13 cellular contexts compared by ENCODE assay signal in genomic region chr1:174222166-174222949, GRCh38.
A peak's percentile ranks its signal among the peaks of the same experiment; 100 is the strongest.
DNase-seq lines count a peak whose midpoint lies in the region; ATAC-seq and TF ChIP-seq lines count a peak whose summit lies in the region.
"Had no signal": no experiment of that assay in that cellular context is flagged by ENCODE, and none has a peak within 500 bp of the region (broad histone marks: within the 10 kb centered on the region; RNA-seq: fewer than 3 reads in every experiment).

No MANE protein-coding gene starts in this region.

- no peak overlapping the region for H3K4me3 ChIP-seq in adipocyte (ENCODE audit: low read length)
- no peak overlapping the region for H3K4me3 ChIP-seq in lower leg skin (ENCODE audit: low read depth, poor library complexity, severe bottlenecking)

- H3K9ac ChIP-seq in adipocyte (ENCODE audit: low read length), result no peak overlapping the region

- peak; percentile 98 for ATAC-seq in foreskin keratinocyte

- TF ChIP-seq POLR2A in lower leg skin (IDR thresholded peaks at IDR 0.05), result no peak

- H3K4me1 ChIP-seq in adipocyte (ENCODE audit: control insufficient read depth, insufficient read depth, low read length), result peaks cover 8% of the 10 kb centered on the region
- H3K4me1 ChIP-seq in foreskin keratinocyte, result no peaks in the 10 kb centered on the region

- peaks cover 4% of the 10 kb centered on the region for H3K9me3 ChIP-seq in adipocyte (ENCODE audit: control insufficient read depth, low read length)
- H3K9me3 ChIP-seq: neutrophil had no signal

- intact Hi-C loops in lower leg skin (cut with DNase I; ENCODE audit: low total_unique reads), result no loop called here

- DNase-seq in AG08395 (ENCODE audit: low spot score) (peak; percentile 64), H4 (ENCODE audit: low spot score) (peak; percentile 19), adipocyte (ENCODE audit: low read depth) (peak; percentile 47), foreskin keratinocyte (peak; percentile 83 to 94), NOMO-1 treated with DMSO at 0.1 percent for 48 hours (lab: John Stamatoyannopoulos, UW; ENCODE audit: unreplicated experiment) (no peak), DMS79 treated with DMSO at 0.1 percent for 48 hours (lab: John Stamatoyannopoulos, UW) (no peak), lower leg skin (ENCODE audit: low spot score in 2 of 2) (no peak), NCI-H2171 (lab: John Stamatoyannopoulos, UW) (no peak)
- DNase-seq: CD4-positive, CD25-positive, alpha-beta regulatory T cell; NCI-H1048; SHP77 treated with DMSO at 0.1 percent for 48 hours; WERI-Rb-1 had no signal

- no peaks in the 10 kb centered on the region for H3K36me3 ChIP-seq in adipocyte (ENCODE audit: control insufficient read depth, insufficient read depth, low read length, severe bottlenecking)

- TF ChIP-seq CTCF in foreskin keratinocyte (conservative IDR thresholded peaks at IDR 0.05) (no peak), lower leg skin (IDR thresholded peaks at IDR 0.05) (no peak)

- 90 to 95% methylated on average over 4 of the region's 4 CpGs for WGBS in lower leg skin, 2 donors

- H3K27ac ChIP-seq in foreskin keratinocyte, result no peak overlapping the region
- H3K27ac ChIP-seq: neutrophil, WERI-Rb-1 had no signal

- no peaks in the 10 kb centered on the region for H3K27me3 ChIP-seq in adipocyte (replicated peaks; ENCODE audit: control insufficient read depth, insufficient read depth, low read length)
- no peaks in the 10 kb centered on the region for H3K27me3 ChIP-seq in foreskin keratinocyte
- H3K27me3 ChIP-seq: neutrophil had no signal

Comparison
In these comparisons a context has a peak if more than half of its experiments do, and no peak if none do; other contexts are left out.
1. DNase-seq: peak in AG08395 (single experiment), H4 (single experiment), adipocyte (single experiment) and foreskin keratinocyte (2 of 2); none in NOMO-1 treated with DMSO at 0.1 percent for 48 hours (single experiment), DMS79 treated with DMSO at 0.1 percent for 48 hours (single experiment), lower leg skin (0 of 2) and NCI-H2171 (single experiment).